ENCODE assay signal across 8 cellular contexts in genomic region chr22:50582562-50583293, GRCh38. TPM values are rescaled to one million over a fixed set of nuclear protein-coding genes. Genes with fewer than 3 reads are reported as not detected.
DNase-seq lines count a peak whose midpoint lies in the region; ATAC-seq and TF ChIP-seq lines count a peak whose summit lies in the region.

Gene CHKB (minus strand): TSS chr22:50582849. CDS start chr22:50582781, 68 bp downstream.

- H3K9me3 ChIP-seq in spleen: no peaks in the 10 kb centered on the region

- DNase-seq in AG09309 (ENCODE audit: low read depth) (peak; percentile 85), NCI-H446 (lab: John Stamatoyannopoulos, UW) (peak; percentile 93 to 99), inferior parietal cortex (ENCODE audit: extremely low spot score) (peak; percentile 97), spleen (peak; percentile 100)
- DNase-seq in activated CD4-positive, CD25-positive, alpha-beta regulatory T cell treated with anti-CD3 and anti-CD28 coated beads, Interleukin-2, amount 50 U/mL, for 16 hours (ENCODE audit: low read depth, low spot score): peak; percentile 97
- DNase-seq in central memory CD8-positive, alpha-beta T cell (ENCODE audit: low spot score in 2 of 2): peak; percentile 95 to 98

- WGBS in spleen, 5 donors: 0 to 1% (median 1%) methylated on average over 33 to 90 of the region's 90 CpGs

- peaks cover 0 to 7% (median 0%) of the 10 kb centered on the region in 7 donors for H3K27me3 ChIP-seq in spleen (replicated peaks in 1 of 7)

- no peaks in the 10 kb centered on the region for H3K9me3 Mint-ChIP-seq in central memory CD8-positive, alpha-beta T cell

- ATAC-seq in GM19025 (IDR thresholded peaks at IDR 0.05; ENCODE audit: low read depth, unreplicated experiment) (peak; percentile 88), HG03342 (IDR thresholded peaks at IDR 0.05; ENCODE audit: unreplicated experiment) (peak; percentile 88)
- ATAC-seq in central memory CD8-positive, alpha-beta T cell (replicated peaks; ENCODE audit: extremely low read depth, poor library complexity, severe bottlenecking): peak; percentile 90

- intact Hi-C loops in spleen (cut with DNase I; ENCODE audit: low total_unique reads): no loop called here

- H3K27ac Mint-ChIP-seq in central memory CD8-positive, alpha-beta T cell (ENCODE audit: low read depth): peak within 1 kb of the TSS; percentile 99

- H3K36me3 ChIP-seq in spleen: peaks cover 0 to 33% (median 15%) of the 10 kb centered on the region in 6 donors

- peak in 1 of 3 donors; percentile 84 for TF ChIP-seq POLR2A in spleen (IDR thresholded peaks at IDR 0.05)

- peaks cover 5 to 59% (median 32%) of the 10 kb centered on the region in 6 donors for H3K4me1 ChIP-seq in spleen

- TF ChIP-seq CTCF in AG09309 (IDR thresholded peaks at IDR 0.05; ENCODE audit: control insufficient read depth, insufficient read depth, low read depth, low read length, missing control alignments) (no peak), spleen (IDR thresholded peaks at IDR 0.05 in 8 of 11, conservative IDR thresholded peaks at IDR 0.05 in 3 of 11) (peak in 1 of 11 experiments; percentile 41)

- peaks cover 11% of the 10 kb centered on the region for H3K36me3 Mint-ChIP-seq in central memory CD8-positive, alpha-beta T cell (ENCODE audit: insufficient read depth)

- H3K4me3 Mint-ChIP-seq in central memory CD8-positive, alpha-beta T cell: peak within 1 kb of the TSS; percentile 90

- no peaks in the 10 kb centered on the region for H3K27me3 Mint-ChIP-seq in central memory CD8-positive, alpha-beta T cell

- H3K27ac ChIP-seq in spleen: peak within 1 kb of the TSS; percentile 92 to 100 (median 98)

- H3K4me3 ChIP-seq in AG09309 (ENCODE audit: control insufficient read depth, low read depth, low read length) (peak within 1 kb of the TSS; percentile 78), spleen (peak within 1 kb of the TSS; percentile 74 to 93 (median 86))

- H3K4me1 Mint-ChIP-seq in central memory CD8-positive, alpha-beta T cell: peaks cover 14% of the 10 kb centered on the region

RNA-seq across cellular contexts. Expression of gene CHKB, which starts in this region (rescaled TPM):
- 100 to 1,000 TPM in 5 of 7 donors, 10 to 100 TPM in 2; 94.4 to 142 (median 111) TPM for total RNA-seq in spleen
- polyA plus RNA-seq in spleen: 100 to 1,000 TPM; 161 to 502 (median 339) TPM

Comparison
In these comparisons a context has a peak if more than half of its experiments do, and no peak if none do; other contexts are left out.
1. Peak in every context shown above with its lines: DNase-seq, ATAC-seq, H3K4me3 ChIP-seq and H3K27ac ChIP-seq.